Comparison of ENCODE assay signal across 18 cellular contexts in genomic region chr10:43061764-43062163, GRCh38. TPM values are rescaled to one million over a fixed set of nuclear protein-coding genes. Genes with fewer than 3 reads are reported as not detected.
"Had no signal": no experiment of that assay in that cellular context is flagged by ENCODE, and none has a peak within 500 bp of the region (broad histone marks: within the 10 kb centered on the region; RNA-seq: fewer than 3 reads in every experiment).

No MANE protein-coding gene starts in this region.

- H3K4me1 Mint-ChIP-seq: activated CD8-positive, alpha-beta memory T cell treated with anti-CD3 and anti-CD28 coated beads, Interleukin-2, amount 10 ng/mL, durations not matched to agents 7 days and 5 days; activated naive CD4-positive, alpha-beta T cell treated with anti-CD3 and anti-CD28 coated beads, Interleukin-2, amount 50 U/mL, for 24 hours; naive thymus-derived CD8-positive, alpha-beta T cell had no signal

- H3K27ac Mint-ChIP-seq: activated CD4-positive, alpha-beta memory T cell treated with anti-CD3 and anti-CD28 coated beads for 36 hours; activated CD8-positive, alpha-beta memory T cell treated with anti-CD3 and anti-CD28 coated beads, Interleukin-2, amount 10 ng/mL, durations not matched to agents 7 days and 5 days; activated naive CD4-positive, alpha-beta T cell treated with anti-CD3 and anti-CD28 coated beads, Interleukin-2, amount 50 U/mL, for 24 hours; memory B cell; naive thymus-derived CD8-positive, alpha-beta T cell; stimulated activated naive CD8-positive, alpha-beta T cell treated with anti-CD3 and anti-CD28 coated beads, Interleukin-15, Interleukin-2, amounts not matched to agents 100 ng/mL and 50 ng/mL, for 24 hours; T-helper 17 cell had no signal

- ATAC-seq: activated CD8-positive, alpha-beta memory T cell treated with anti-CD3 and anti-CD28 coated beads, Interleukin-2, amount 10 ng/mL, durations not matched to agents 7 days and 5 days; activated T-cell treated with anti-CD3 and anti-CD28 coated beads, Interleukin-2, amount 50 U/mL, for 4 hours; body of pancreas; gastroesophageal sphincter; left lung; naive thymus-derived CD8-positive, alpha-beta T cell; T-helper 17 cell had no signal

- H3K4me3 Mint-ChIP-seq: activated CD4-positive, alpha-beta memory T cell treated with anti-CD3 and anti-CD28 coated beads for 36 hours; activated CD8-positive, alpha-beta memory T cell treated with anti-CD3 and anti-CD28 coated beads, Interleukin-2, amount 10 ng/mL, durations not matched to agents 7 days and 5 days; activated naive CD4-positive, alpha-beta T cell treated with anti-CD3 and anti-CD28 coated beads, Interleukin-2, amount 50 U/mL, for 24 hours; activated T-cell treated with anti-CD3 and anti-CD28 coated beads, Interleukin-2, amount 50 U/mL, for 4 hours; memory B cell; naive thymus-derived CD8-positive, alpha-beta T cell; stimulated activated naive CD8-positive, alpha-beta T cell treated with anti-CD3 and anti-CD28 coated beads, Interleukin-15, Interleukin-2, amounts not matched to agents 100 ng/mL and 50 ng/mL, for 24 hours; T-helper 17 cell had no signal

- H3K9me3 ChIP-seq: body of pancreas, gastroesophageal sphincter, left lung, neutrophil, upper lobe of left lung had no signal

- H3K27me3 Mint-ChIP-seq: activated CD4-positive, alpha-beta memory T cell treated with anti-CD3 and anti-CD28 coated beads for 36 hours had no signal

- H3K27ac ChIP-seq: body of pancreas, gastroesophageal sphincter, left lung, neutrophil, upper lobe of left lung, WERI-Rb-1 had no signal

- H3K27me3 ChIP-seq: body of pancreas, upper lobe of left lung had no signal

- H3K36me3 Mint-ChIP-seq: activated CD4-positive, alpha-beta memory T cell treated with anti-CD3 and anti-CD28 coated beads for 36 hours; activated CD8-positive, alpha-beta memory T cell treated with anti-CD3 and anti-CD28 coated beads, Interleukin-2, amount 10 ng/mL, durations not matched to agents 7 days and 5 days; activated naive CD4-positive, alpha-beta T cell treated with anti-CD3 and anti-CD28 coated beads, Interleukin-2, amount 50 U/mL, for 24 hours; memory B cell; naive thymus-derived CD8-positive, alpha-beta T cell had no signal

- H3K4me1 ChIP-seq: body of pancreas, gastroesophageal sphincter, left lung, upper lobe of left lung had no signal

- DNase-seq: activated CD4-positive, alpha-beta memory T cell treated with anti-CD3 and anti-CD28 coated beads for 36 hours; activated CD8-positive, alpha-beta memory T cell treated with anti-CD3 and anti-CD28 coated beads, Interleukin-2, amount 10 ng/mL, durations not matched to agents 7 days and 5 days; activated effector memory CD4-positive, alpha-beta T cell treated with anti-CD3 and anti-CD28 coated beads, Interleukin-2, amount 50 U/mL, for 16 hours; activated T-cell treated with anti-CD3 and anti-CD28 coated beads, Interleukin-2, amount 50 U/mL, for 4 hours; body of pancreas; cortex of kidney; effector memory CD4-positive, alpha-beta T cell; naive thymus-derived CD8-positive, alpha-beta T cell; small intestine; T-helper 17 cell; upper lobe of left lung; WERI-Rb-1 had no signal

- H3K9me3 Mint-ChIP-seq: activated CD4-positive, alpha-beta memory T cell treated with anti-CD3 and anti-CD28 coated beads for 36 hours; activated naive CD4-positive, alpha-beta T cell treated with anti-CD3 and anti-CD28 coated beads, Interleukin-2, amount 50 U/mL, for 24 hours; activated T-cell treated with anti-CD3 and anti-CD28 coated beads, Interleukin-2, amount 50 U/mL, for 4 hours; memory B cell; naive thymus-derived CD8-positive, alpha-beta T cell; stimulated activated naive CD8-positive, alpha-beta T cell treated with anti-CD3 and anti-CD28 coated beads, Interleukin-15, Interleukin-2, amounts not matched to agents 100 ng/mL and 50 ng/mL, for 24 hours had no signal

- H3K4me3 ChIP-seq: body of pancreas, gastroesophageal sphincter, left lung, upper lobe of left lung had no signal

- H3K36me3 ChIP-seq: gastroesophageal sphincter, left lung, neutrophil, upper lobe of left lung, WERI-Rb-1 had no signal

RNA-seq across cellular contexts. Expression of gene RET, which starts 15.1 kb away (rescaled TPM):
- total RNA-seq: naive thymus-derived CD8-positive, alpha-beta T cell had no signal
- polyA plus RNA-seq: naive thymus-derived CD8-positive, alpha-beta T cell had no signal
